17 cellular contexts compared by ENCODE assay signal in genomic region chr9:101226803-101227202, GRCh38.
A peak's percentile ranks its signal among the peaks of the same experiment; 100 is the strongest.
DNase-seq lines count a peak whose midpoint lies in the region; ATAC-seq and TF ChIP-seq lines count a peak whose summit lies in the region.
"Had no signal": no experiment of that assay in that cellular context is flagged by ENCODE, and none has a peak within 500 bp of the region (broad histone marks: within the 10 kb centered on the region; RNA-seq: fewer than 3 reads in every experiment).

No MANE protein-coding gene starts in this region.

- H3K27ac ChIP-seq in OCI-LY7 (ENCODE audit: low read depth, low read length, poor library complexity, severe bottlenecking) (no peak overlapping the region), endodermal cell (ENCODE audit: low read depth, low read length) (no peak overlapping the region), substantia nigra (ENCODE audit: low read depth, low read length, poor library complexity, severe bottlenecking) (peak overlapping the region; percentile 90), PC-9 (no peak overlapping the region)
- H3K27ac ChIP-seq: SJCRH30 had no signal

- H3K27me3 ChIP-seq in endodermal cell (ENCODE audit: control insufficient read depth, insufficient read depth, low read length, poor library complexity, severe bottlenecking) (no peaks in the 10 kb centered on the region), PC-9 (ENCODE audit: insufficient read depth, low read depth) (no peaks in the 10 kb centered on the region)
- H3K27me3 ChIP-seq: SJCRH30 had no signal

- DNase-seq in HT-29 (ENCODE audit: low spot score) (peak; percentile 15), OCI-LY7 (ENCODE audit: low spot score) (peak; percentile 0), endodermal cell (peak; percentile 69), substantia nigra (lab: John Stamatoyannopoulos, UW) (no peak), PC-9 (no peak), C1 segment of cervical spinal cord (lab: John Stamatoyannopoulos, UW) (no peak)
- no peak for DNase-seq in stimulated activated CD4-positive, alpha-beta T cell treated with anti-CD3 and anti-CD28 coated beads, Interleukin-2, amount 100 ng/mL, for 48 hours
- DNase-seq: CD4-positive, alpha-beta T cell; Kasumi-1; NCI-H187 treated with DMSO at 0.1 percent for 48 hours; NCI-H2171 treated with DMSO at 0.1 percent for 48 hours; NCI-H446 treated with DMSO at 0.1 percent for 48 hours; NK-92 treated with Interleukin-12 subunit alpha and Interleukin-12 subunit beta, amount 100 ng/mL, for 24 hours; PC-3; T-helper 2 cell had no signal

- no peak overlapping the region for H3K9ac ChIP-seq in endodermal cell (ENCODE audit: extremely low read depth, low read length, poor library complexity, severe bottlenecking)

- no peak for ATAC-seq in HG02852 (IDR thresholded peaks at IDR 0.05; ENCODE audit: unreplicated experiment)
- ATAC-seq: PC-3 had no signal

- H3K27ac Mint-ChIP-seq in endodermal cell: no peak overlapping the region
- H3K27ac Mint-ChIP-seq: CD4-positive, alpha-beta T cell had no signal

- CTCF ChIA-PET in OCI-LY7 (lab: Charles Lee; ENCODE audit: unreplicated experiment): no interaction called here
- CTCF ChIA-PET in PC-9 (lab: Charles Lee): no interaction called here

- H3K4me3 Mint-ChIP-seq in endodermal cell: no peak overlapping the region
- H3K4me3 Mint-ChIP-seq: CD4-positive, alpha-beta T cell had no signal

- peaks cover 7% of the 10 kb centered on the region for H3K4me1 Mint-ChIP-seq in endodermal cell

- POLR2A ChIA-PET in OCI-LY7 (lab: Charles Lee) (no interaction called here), PC-9 (lab: Charles Lee; ENCODE audit: unreplicated experiment) (no interaction called here)

- H3K36me3 Mint-ChIP-seq in endodermal cell (ENCODE audit: low read depth): no peaks in the 10 kb centered on the region

- no TSS peak for BruUV-seq in OCI-LY7 (replicated peaks; lab: Mats Ljungman, UMichigan)
- BruUV-seq in PC-9 (replicated peaks; lab: Mats Ljungman, UMichigan): no TSS peak

- H3K4me3 ChIP-seq in OCI-LY7 (ENCODE audit: low read depth, low read length, poor library complexity, severe bottlenecking): no peak overlapping the region
- H3K4me3 ChIP-seq in endodermal cell (ENCODE audit: low read length): no peak overlapping the region
- H3K4me3 ChIP-seq in PC-9: no peak overlapping the region
- H3K4me3 ChIP-seq: SJCRH30 had no signal

- no peaks in the 10 kb centered on the region for H3K27me3 Mint-ChIP-seq in endodermal cell (ENCODE audit: insufficient read depth)
- H3K27me3 Mint-ChIP-seq: CD4-positive, alpha-beta T cell had no signal

- H2AFZ ChIP-seq in OCI-LY7 (ENCODE audit: low read length) (no peak overlapping the region), PC-9 (no peak overlapping the region)

- WGBS in endodermal cell (ENCODE audit: insufficient coverage in 1 of 2, insufficient read length in 1 of 2), 2 experiments: 62% methylated on average over 3 of the region's 3 CpGs; no CpG with 5 or more reads in 1 of the 2 experiments

- no peaks in the 10 kb centered on the region for H3F3A ChIP-seq in PC-9 (ENCODE audit: insufficient read depth, low read depth)

- H3K4me1 ChIP-seq in OCI-LY7 (ENCODE audit: insufficient read depth, low read length, poor library complexity, severe bottlenecking) (no peaks in the 10 kb centered on the region), endodermal cell (ENCODE audit: control insufficient read depth, insufficient read depth, low read length) (no peaks in the 10 kb centered on the region), PC-9 (replicated peaks; ENCODE audit: insufficient read depth) (no peaks in the 10 kb centered on the region)
- H3K4me1 ChIP-seq: SJCRH30 had no signal

- H3K79me2 ChIP-seq in OCI-LY7 (ENCODE audit: insufficient read depth, low read depth, low read length) (no peaks in the 10 kb centered on the region), PC-9 (ENCODE audit: low read depth) (no peaks in the 10 kb centered on the region)

- H3K4me2 ChIP-seq in OCI-LY7 (ENCODE audit: low read length) (no peak overlapping the region), PC-9 (no peak overlapping the region)

- no peaks in the 10 kb centered on the region for H4K20me1 ChIP-seq in OCI-LY7 (ENCODE audit: insufficient read depth, low read length)
- no peaks in the 10 kb centered on the region for H4K20me1 ChIP-seq in PC-9 (ENCODE audit: insufficient read depth)

- H3K9me2 ChIP-seq in OCI-LY7 (ENCODE audit: insufficient read depth, low read length) (no peaks in the 10 kb centered on the region), PC-9 (ENCODE audit: insufficient read depth) (no peaks in the 10 kb centered on the region)

- H3K9me3 ChIP-seq in OCI-LY7 (ENCODE audit: low read length): no peaks in the 10 kb centered on the region
- H3K9me3 ChIP-seq in endodermal cell (ENCODE audit: control insufficient read depth, low read length): no peaks in the 10 kb centered on the region
- no peaks in the 10 kb centered on the region for H3K9me3 ChIP-seq in PC-9 (ENCODE audit: insufficient read depth, low read depth)
- H3K9me3 ChIP-seq: SJCRH30 had no signal

- intact Hi-C loops in OCI-LY7 (cut with micrococcal nuclease; ENCODE audit: unreplicated experiment) (no loop called here), PC-9 (cut with micrococcal nuclease; ENCODE audit: unreplicated experiment) (no loop called here)

- TF ChIP-seq CTCF in OCI-LY7 (conservative IDR thresholded peaks at IDR 0.05; ENCODE audit: low read length): 0 out of 2 replicates have a peak, but pooled peaks have one; percentile 27
- peak; percentile 59 for TF ChIP-seq CTCF in endodermal cell (conservative IDR thresholded peaks at IDR 0.05)
- no peak for TF ChIP-seq CTCF in PC-9 (conservative IDR thresholded peaks at IDR 0.05)

- no peaks in the 10 kb centered on the region for H3K9me3 Mint-ChIP-seq in endodermal cell
- H3K9me3 Mint-ChIP-seq: CD4-positive, alpha-beta T cell had no signal

- H3K36me3 ChIP-seq in OCI-LY7 (ENCODE audit: insufficient read depth, low read length): no peaks in the 10 kb centered on the region
- H3K36me3 ChIP-seq in endodermal cell (ENCODE audit: control insufficient read depth, insufficient read depth, low read length): no peaks in the 10 kb centered on the region
- H3K36me3 ChIP-seq in PC-9 (ENCODE audit: low read depth): no peaks in the 10 kb centered on the region
- H3K36me3 ChIP-seq: SJCRH30 had no signal

Comparison
In these comparisons a context has a peak if more than half of its experiments do, and no peak if none do; other contexts are left out.
1. DNase-seq: peak in HT-29 (single experiment), OCI-LY7 (single experiment) and endodermal cell (single experiment); none in substantia nigra (0 of 49), stimulated activated CD4-positive, alpha-beta T cell treated with anti-CD3 and anti-CD28 coated beads, Interleukin-2, amount 100 ng/mL, for 48 hours (0 of 2), PC-9 (0 of 2) and C1 segment of cervical spinal cord (0 of 14).